Comparison of ENCODE assay signal across 8 cellular contexts in the genomic region with DNA sequence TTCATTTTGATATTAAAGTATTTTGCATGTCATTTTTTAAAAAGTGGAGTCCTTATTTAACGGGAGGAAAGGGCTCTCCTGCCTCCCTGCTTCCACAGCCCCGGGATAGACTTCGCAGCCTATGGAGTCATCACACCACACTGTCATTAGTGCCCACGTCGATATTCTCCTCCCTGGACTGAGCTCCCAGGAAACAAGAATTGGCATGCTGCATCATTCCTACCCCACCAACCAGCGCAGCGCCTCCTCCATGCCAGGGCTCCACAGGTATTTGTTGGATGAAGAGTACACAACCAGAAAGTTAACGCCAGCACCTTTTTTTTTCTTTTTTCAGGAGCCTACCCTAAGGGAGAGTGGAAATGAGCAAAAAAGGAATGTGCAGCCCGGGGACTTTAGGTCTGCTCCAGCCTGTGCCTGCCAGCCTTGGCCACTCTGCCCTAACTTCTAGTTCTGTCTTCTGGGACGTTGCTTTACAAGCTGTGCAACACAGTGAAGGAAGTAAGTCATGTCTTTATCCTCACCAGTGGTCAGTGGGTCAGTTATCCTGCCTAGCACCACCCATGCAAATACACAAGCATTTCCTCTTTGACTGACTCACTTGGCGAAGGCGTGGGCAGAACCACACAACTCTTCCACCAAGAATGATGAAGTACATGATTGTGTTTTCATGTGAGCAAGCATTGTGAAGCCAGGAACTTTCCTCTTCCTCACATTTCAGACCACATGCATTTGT.
DNase-seq lines count a peak whose midpoint lies in the region; ATAC-seq and TF ChIP-seq lines count a peak whose summit lies in the region.

No MANE protein-coding gene starts in this region.

- no peaks in the 10 kb centered on the region for H4K20me1 ChIP-seq in hepatocyte (ENCODE audit: insufficient read depth, poor library complexity, severe bottlenecking)

- H3K4me3 ChIP-seq in right cardiac atrium (ENCODE audit: low read length) (no peak overlapping the region), hepatocyte (no peak overlapping the region)

- intact Hi-C loops in right cardiac atrium (cut with DNase I), result no loop called here

- H3K27ac ChIP-seq in right cardiac atrium (ENCODE audit: low read length), result no peak overlapping the region
- H3K27ac ChIP-seq in hepatocyte, result no peak overlapping the region

- TF ChIP-seq CTCF in hepatocyte (IDR thresholded peaks at IDR 0.05; ENCODE audit: poor library complexity), result no peak

- WGBS in right cardiac atrium, result 52% methylated on average over 12 of the region's 12 CpGs
- 84% methylated on average over 12 of the region's 12 CpGs for WGBS in hepatocyte (ENCODE audit: low lambda C conversion rate, missing lambda C conversion rate)

- in situ Hi-C loops in KBM-7 (cut with MboI; ENCODE audit: low pct_unique_long_range_greater_than_20kb, low sequenced_read_pairs), result loop anchor here (25.0 kb wide), 1 partner anchor 871 kb away; no protein-coding TSS in a partner anchor

- no peaks in the 10 kb centered on the region for H3K9me3 ChIP-seq in right cardiac atrium (ENCODE audit: control insufficient read depth, low read length)
- H3K9me3 ChIP-seq in hepatocyte (ENCODE audit: low read depth), result no peaks in the 10 kb centered on the region

- no peaks in the 10 kb centered on the region for H3K36me3 ChIP-seq in hepatocyte (replicated peaks; ENCODE audit: insufficient read depth, low read depth)

- ATAC-seq in HG02588 (IDR thresholded peaks at IDR 0.05; ENCODE audit: unreplicated experiment) (peak; percentile 73), right cardiac atrium (peak; percentile 70 to 91)

- H3K79me2 ChIP-seq in hepatocyte, result no peaks in the 10 kb centered on the region

- peaks cover 2% of the 10 kb centered on the region for H3K4me1 ChIP-seq in right cardiac atrium (ENCODE audit: control insufficient read depth, insufficient read depth, low read length)
- no peaks in the 10 kb centered on the region for H3K4me1 ChIP-seq in hepatocyte (ENCODE audit: insufficient read depth)

- no peak overlapping the region for H3K4me2 ChIP-seq in hepatocyte

- H3K9me2 ChIP-seq in hepatocyte (replicated peaks; ENCODE audit: insufficient read depth), result no peaks in the 10 kb centered on the region

- no peaks in the 10 kb centered on the region for H3K27me3 ChIP-seq in right cardiac atrium (ENCODE audit: control insufficient read depth, insufficient read depth)
- no peaks in the 10 kb centered on the region for H3K27me3 ChIP-seq in hepatocyte

- DNase-seq in COLO829 (ENCODE audit: low spot score) (peak; percentile 95), SW480 (ENCODE audit: low spot score) (peak; percentile 47), right cardiac atrium (peak; percentile 51 to 68 (median 58)), KBM-7 (no peak), HuH-7 (ENCODE audit: low spot score) (no peak), hepatocyte (ENCODE audit: low spot score) (no peak), ecto neural progenitor cell (ENCODE audit: low spot score) (no peak)

- no peak overlapping the region for H2AFZ ChIP-seq in hepatocyte

Comparison
In these comparisons a context has a peak if more than half of its experiments do, and no peak if none do; other contexts are left out.
1. DNase-seq: peak in COLO829 (single experiment), SW480 (single experiment) and right cardiac atrium (3 of 3); none in KBM-7 (single experiment), HuH-7 (single experiment), hepatocyte (single experiment) and ecto neural progenitor cell (single experiment).